24 cellular contexts compared by ENCODE assay signal in genomic region chr5:178368278-178368677, GRCh38.
"Had no signal": no experiment of that assay in that cellular context is flagged by ENCODE, and none has a peak within 500 bp of the region (broad histone marks: within the 10 kb centered on the region; RNA-seq: fewer than 3 reads in every experiment).

No MANE protein-coding gene starts in this region.

- DNase-seq: activated CD4-positive, alpha-beta T cell treated with anti-CD3 and anti-CD28 coated beads, Interleukin-2, amount 50 U/mL, for 1 hour; activated naive CD4-positive, alpha-beta T cell treated with anti-CD3 and anti-CD28 coated beads, Interleukin-2, amount 50 U/mL, for 16 hours; activated T-cell treated with anti-CD3 and anti-CD28 coated beads, Interleukin-2, amount 50 U/mL, for 1 hour; amniotic stem cell; body of pancreas; caudate nucleus; hippocampal formation; naive thymus-derived CD4-positive, alpha-beta T cell; occipital lobe; stimulated activated CD4-positive, alpha-beta T cell treated with anti-CD3 and anti-CD28 coated beads, Interleukin-4, amount 100 ng/mL, for 24 hours; stimulated activated naive CD4-positive, alpha-beta T cell treated with Interleukin-2 at 50 U/mL for 16 hours; substantia nigra had no signal

- H3K4me3 Mint-ChIP-seq: naive thymus-derived CD4-positive, alpha-beta T cell; T-helper 2 cell treated with Interferon-gamma antibody and Interleukin-4, amounts not matched to agents 5 μg/mL and 100 μg/mL, for 36 hours had no signal

- H3K27me3 ChIP-seq: esophagus muscularis mucosa, tibial nerve, vagina had no signal

- H3K27ac Mint-ChIP-seq: T-helper 2 cell treated with Interferon-gamma antibody and Interleukin-4, amounts not matched to agents 5 μg/mL and 100 μg/mL, for 36 hours had no signal

- H3K27ac ChIP-seq: body of pancreas, coronary artery, esophagus muscularis mucosa, left lung, prostate gland, skin epidermis, tibial nerve, vagina had no signal

- H3K4me1 ChIP-seq: body of pancreas, left lung, prostate gland had no signal

- FAIRE-seq: keratinocyte had no signal

- H3K36me3 Mint-ChIP-seq: naive thymus-derived CD4-positive, alpha-beta T cell had no signal

- ATAC-seq: activated CD4-positive, CD25-positive, alpha-beta regulatory T cell treated with anti-CD3 and anti-CD28 coated beads, Interleukin-2, amount 50 U/mL, for 24 hours; body of pancreas; left lung; mucosa of descending colon; naive thymus-derived CD4-positive, alpha-beta T cell; right cardiac atrium had no signal

- H3K4me3 ChIP-seq: body of pancreas, coronary artery, esophagus muscularis mucosa, left lung, mucosa of descending colon, prostate gland, skin epidermis, tibial nerve, vagina had no signal

- H3K36me3 ChIP-seq: esophagus muscularis mucosa, left lung, prostate gland, tibial nerve, vagina had no signal

- H3K9me3 Mint-ChIP-seq: T-helper 2 cell treated with Interferon-gamma antibody and Interleukin-4, amounts not matched to agents 5 μg/mL and 100 μg/mL, for 36 hours had no signal

- H3K9me3 ChIP-seq: body of pancreas, mucosa of descending colon, prostate gland, vagina had no signal
